Comparison of ENCODE assay signal across 9 cellular contexts in the genomic region with DNA sequence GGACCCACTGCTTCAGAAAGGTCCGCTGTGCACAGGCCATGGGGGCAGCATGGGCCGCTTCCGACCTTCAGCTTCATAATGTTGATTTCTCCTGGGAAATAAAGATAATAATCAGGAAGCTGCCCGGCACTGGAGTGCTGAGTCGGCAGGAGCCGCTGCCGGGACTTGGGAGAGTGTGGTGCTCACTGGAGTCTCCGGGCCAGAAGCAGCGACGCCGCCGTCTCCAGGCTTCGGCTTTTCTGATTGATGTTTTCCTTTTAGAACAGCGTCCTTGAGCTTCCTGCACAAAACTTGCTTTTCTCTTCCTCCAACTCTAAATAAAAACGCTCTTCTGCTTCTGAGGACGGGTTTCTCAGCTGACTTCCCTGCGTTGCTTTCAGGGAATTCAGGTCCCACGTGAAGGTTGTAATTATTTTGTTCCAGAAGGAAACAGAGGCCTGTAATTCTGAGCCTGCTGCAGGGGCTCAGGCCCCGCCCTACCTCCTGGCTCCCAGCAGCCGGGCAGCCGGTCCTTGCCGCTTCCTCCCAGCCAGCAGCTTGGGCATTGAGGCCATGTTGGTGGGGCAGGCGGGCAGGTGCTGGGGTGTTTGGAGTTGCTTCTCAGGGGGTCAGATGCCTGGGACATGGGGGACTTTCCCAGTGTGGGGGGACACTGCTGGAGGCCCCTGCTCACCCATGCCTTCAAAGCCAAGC. TPM values are rescaled to one million over a fixed set of nuclear protein-coding genes. Genes with fewer than 3 reads are reported as not detected.
DNase-seq lines count a peak whose midpoint lies in the region; ATAC-seq and TF ChIP-seq lines count a peak whose summit lies in the region.
"Had no signal": no experiment of that assay in that cellular context is flagged by ENCODE, and none has a peak within 500 bp of the region (broad histone marks: within the 10 kb centered on the region; RNA-seq: fewer than 3 reads in every experiment).

No MANE protein-coding gene starts in this region.

- H3K4me1 Mint-ChIP-seq in MCF 10A (ENCODE audit: insufficient read depth, unreplicated experiment) (peaks cover 17% of the 10 kb centered on the region), naive B cell (peaks cover 35 to 53% (median 41%) of the 10 kb centered on the region in 3 donors), T-cell (peaks cover 9 to 20% (median 17%) of the 10 kb centered on the region in 3 donors)

- no peak for TF ChIP-seq POLR2A in breast epithelium (IDR thresholded peaks at IDR 0.05)
- peak in 1 of 2 donors; percentile 20 for TF ChIP-seq POLR2A in uterus (IDR thresholded peaks at IDR 0.05)

- no peaks in the 10 kb centered on the region for H3K27me3 Mint-ChIP-seq in MCF 10A (ENCODE audit: insufficient read depth, unreplicated experiment)
- H3K27me3 Mint-ChIP-seq in naive B cell = no peaks in the 10 kb centered on the region
- no peaks in the 10 kb centered on the region for H3K27me3 Mint-ChIP-seq in T-cell

- H3K27ac ChIP-seq in breast epithelium (peak overlapping the region; percentile 81 to 97), uterus (peak overlapping the region; percentile 83 to 89)

- intact Hi-C loops in breast epithelium (cut with DNase I; ENCODE audit: low total_unique reads) = no loop called here
- intact Hi-C loops in MCF 10A (cut with micrococcal nuclease) = no loop called here
- intact Hi-C loops in uterus (cut with DNase I; ENCODE audit: low total_unique reads) = no loop called here

- H3K27ac Mint-ChIP-seq in MCF 10A (ENCODE audit: low read depth, unreplicated experiment) (no peak overlapping the region), naive B cell (peak overlapping the region in 3 of 6 donors; percentile 34 to 85 (median 81)), T-cell (peak overlapping the region in 1 of 2 donors; percentile 16)

- BruUV-seq in MCF 10A (replicated peaks; lab: Mats Ljungman, UMichigan) = no TSS peak

- peak overlapping the region in 1 of 3 donors; percentile 21 for H3K4me3 ChIP-seq in breast epithelium
- peak overlapping the region in 1 of 2 donors; percentile 11 for H3K4me3 ChIP-seq in uterus

- no peaks in the 10 kb centered on the region for H3K9me3 ChIP-seq in breast epithelium
- no peaks in the 10 kb centered on the region for H3K9me3 ChIP-seq in uterus

- POLR2A ChIA-PET in MCF 10A (lab: Yijun Ruan, JAX) (interaction anchor here (0.6 to 1.0 kb wide), 2 partner anchors 8 to 10 kb away, joined by 3 read pairs; no protein-coding TSS in a partner anchor), T-cell (lab: Charles Lee) (no interaction called here)

- H3K36me3 ChIP-seq in breast epithelium (no peaks in the 10 kb centered on the region), uterus (no peaks in the 10 kb centered on the region)

- ATAC-seq in naive B cell (ENCODE audit: low read depth in 2 of 2) (no peak), T-cell (replicated peaks in 1 of 4) (no peak), HG03432 (IDR thresholded peaks at IDR 0.05; ENCODE audit: unreplicated experiment) (no peak)

- H3K36me3 Mint-ChIP-seq in MCF 10A (ENCODE audit: insufficient read depth, unreplicated experiment) (peaks cover 22% of the 10 kb centered on the region), naive B cell (peaks cover 0 to 10% of the 10 kb centered on the region in 2 donors), T-cell (peaks cover 8% of the 10 kb centered on the region)

- H3K4me3 Mint-ChIP-seq in MCF 10A (ENCODE audit: unreplicated experiment) (no peak overlapping the region), naive B cell (peak overlapping the region in 5 of 8 donors; percentile 32 to 72 (median 52)), T-cell (no peak overlapping the region)

- H3K9me3 Mint-ChIP-seq in MCF 10A (ENCODE audit: unreplicated experiment) (no peaks in the 10 kb centered on the region), naive B cell (no peaks in the 10 kb centered on the region), T-cell (no peaks in the 10 kb centered on the region)

- H3K27me3 ChIP-seq in breast epithelium (no peaks in the 10 kb centered on the region), uterus (no peaks in the 10 kb centered on the region)

- CTCF ChIA-PET in MCF 10A (lab: Yijun Ruan, JAX) = interaction anchor here (1.1 kb wide), 1 partner anchor 24 kb away, joined by 4 read pairs; no protein-coding TSS in a partner anchor
- CTCF ChIA-PET in T-cell (lab: Charles Lee) = interaction anchor here in 1 of 2 donors (0.5 to 0.8 kb wide), 2 partner anchors 10 to 148 kb away, joined by 6 to 7 read pairs; no protein-coding TSS in a partner anchor

- TF ChIP-seq CTCF in breast epithelium (IDR thresholded peaks at IDR 0.05) = no peak
- TF ChIP-seq CTCF in MCF 10A (IDR thresholded peaks at IDR 0.05; ENCODE audit: unreplicated experiment) = no peak
- peak in 2 of 4 experiments; percentile 4 to 7 for TF ChIP-seq CTCF in uterus (IDR thresholded peaks at IDR 0.05)

- no peak for DNase-seq in breast epithelium (ENCODE audit: low spot score in 2 of 2)
- no peak for DNase-seq in MCF 10A (ENCODE audit: unreplicated experiment)
- peak; percentile 44 for DNase-seq in fibroblast of gingiva (ENCODE audit: low read depth)
- no peak for DNase-seq in naive B cell
- DNase-seq in uterus = no peak
- DNase-seq in T-cell = no peak
- DNase-seq in activated CD8-positive, alpha-beta memory T cell treated with anti-CD3 and anti-CD28 coated beads, Interleukin-2, amount 50 U/mL, for 48 hours = no peak
- DNase-seq: NCI-H187 treated with DMSO at 0.1 percent for 48 hours had no signal

- H3K4me1 ChIP-seq in breast epithelium = peaks cover 2 to 42% of the 10 kb centered on the region in 2 donors
- H3K4me1 ChIP-seq in uterus = peaks cover 0 to 29% of the 10 kb centered on the region in 2 donors

RNA-seq across cellular contexts. Expression of a gene that starts 14.7 kb away (rescaled TPM):
- total RNA-seq in breast epithelium (10 to 100 TPM; 10.7 to 15.5 (median 13.4) TPM), MCF 10A (2022) (10.0 and 13.0 TPM in 2 replicates), uterus (10 to 100 TPM in 2 of 4 donors, 1 to 10 TPM in 1, under 1 TPM in 1; 0.29 to 27.6 (median 8.3) TPM), T-cell (10 to 100 TPM; 11.5 to 15.3 (median 13.6) TPM)
- polyA plus RNA-seq in naive B cell (ENCODE audit: low read depth in 6 of 6) = 10 to 100 TPM in 1 of 6 donors, 1 to 10 TPM in 5; 3.3 to 10.3 (median 6.2) TPM

Comparison
In these comparisons a context has a peak if more than half of its experiments do, and no peak if none do; other contexts are left out.
1. H3K4me3 Mint-ChIP-seq: peak in naive B cell (5 of 8); none in MCF 10A (single experiment) and T-cell (0 of 3).